ENCODE assay signal across 21 cellular contexts in genomic region chr9:134146774-134147493, GRCh38. TPM values are rescaled to one million over a fixed set of nuclear protein-coding genes. Genes with fewer than 3 reads are reported as not detected.
DNase-seq lines count a peak whose midpoint lies in the region; ATAC-seq, FAIRE-seq and TF ChIP-seq lines count a peak whose summit lies in the region.
"Had no signal": no experiment of that assay in that cellular context is flagged by ENCODE, and none has a peak within 500 bp of the region (broad histone marks: within the 10 kb centered on the region; RNA-seq: fewer than 3 reads in every experiment).

No MANE protein-coding gene starts in this region.

- H3K27ac ChIP-seq in HepG2 (ENCODE audit: extremely low read length, insufficient read depth, low read length): no peak overlapping the region
- H3K27ac ChIP-seq in right lobe of liver: no peak overlapping the region
- H3K27ac ChIP-seq in Panc1 (ENCODE audit: low read length): no peak overlapping the region

- no peaks in the 10 kb centered on the region for H3K79me2 ChIP-seq in HepG2 (ENCODE audit: insufficient read depth, low read length)

- H3K9me3 Mint-ChIP-seq in activated T-cell treated with anti-CD3 and anti-CD28 coated beads, Interleukin-2, amount 50 U/mL, for 24 hours: no peaks in the 10 kb centered on the region
- H3K9me3 Mint-ChIP-seq: CD4-positive, CD25-positive, alpha-beta regulatory T cell had no signal

- H3K9me3 ChIP-seq in HepG2 (ENCODE audit: low read length) (no peaks in the 10 kb centered on the region), right lobe of liver (no peaks in the 10 kb centered on the region), Panc1 (ENCODE audit: control insufficient read depth, insufficient read depth, low read depth, low read length) (no peaks in the 10 kb centered on the region)
- H3K9me3 ChIP-seq: SK-N-SH had no signal

- TF ChIP-seq CTCF in HepG2 (CRISPR knock-in tag; IDR thresholded peaks at IDR 0.05): no peak
- TF ChIP-seq CTCF in right lobe of liver (IDR thresholded peaks at IDR 0.05): no peak
- TF ChIP-seq CTCF in Panc1 (IDR thresholded peaks at IDR 0.05): no peak

- no peak for TF ChIP-seq RAD21 in HepG2 (CRISPR knock-in tag; IDR thresholded peaks at IDR 0.05)

- CTCF ChIA-PET in HepG2 (lab: Yijun Ruan, JAX; ENCODE audit: low intra/inter-chr PET ratio, low total read pairs): no interaction called here
- CTCF ChIA-PET in Panc1 (lab: Charles Lee): no interaction called here

- no peak for FAIRE-seq in HepG2 (lab: Jason Lieb, UNC)

- H3K4me2 ChIP-seq in HepG2 (ENCODE audit: low read depth, low read length): no peak overlapping the region
- H3K4me2 ChIP-seq: SK-N-SH had no signal

- peak; percentile 45; the same call in 2 of the 3 replicates for ATAC-seq in HepG2
- no peak for ATAC-seq in right lobe of liver
- 0 out of 2 replicates have a peak, but pooled peaks have one; percentile 56 for ATAC-seq in Panc1
- ATAC-seq in esophagus mucosa: peak; percentile 73
- ATAC-seq: PC-3, Right ventricle myocardium inferior had no signal

- H3K27me3 Mint-ChIP-seq in activated T-cell treated with anti-CD3 and anti-CD28 coated beads, Interleukin-2, amount 50 U/mL, for 24 hours: no peaks in the 10 kb centered on the region
- H3K27me3 Mint-ChIP-seq: CD4-positive, CD25-positive, alpha-beta regulatory T cell had no signal

- H3K4me3 ChIP-seq in HepG2 (replicated peaks in 1 of 3; ENCODE audit: insufficient read depth in 1 of 3, low read depth in 2 of 3, low read length in 3 of 3) (no peak overlapping the region), right lobe of liver (no peak overlapping the region), Panc1 (ENCODE audit: low read depth in 2 of 2, low read length in 2 of 2) (no peak overlapping the region)

- no peak overlapping the region for H2AFZ ChIP-seq in HepG2 (ENCODE audit: low read length)

- no peaks in the 10 kb centered on the region for H3K4me1 Mint-ChIP-seq in activated T-cell treated with anti-CD3 and anti-CD28 coated beads, Interleukin-2, amount 50 U/mL, for 24 hours (ENCODE audit: low read depth)

- H3K4me1 ChIP-seq in HepG2 (ENCODE audit: insufficient read depth, low read length) (no peaks in the 10 kb centered on the region), right lobe of liver (no peaks in the 10 kb centered on the region), Panc1 (ENCODE audit: control insufficient read depth, insufficient read depth, low read length) (no peaks in the 10 kb centered on the region)

- BruUV-seq in HepG2 (replicated peaks; lab: Mats Ljungman, UMichigan) (no TSS peak), Panc1 (replicated peaks; lab: Mats Ljungman, UMichigan) (no TSS peak)

- TF ChIP-seq EP300 in HepG2 (IDR thresholded peaks at IDR 0.05; ENCODE audit: low read depth in 2 of 2, low read length in 2 of 2) (no peak), HepG2 (CRISPR knock-in tag; IDR thresholded peaks at IDR 0.05; ENCODE audit: borderline replicate concordance) (no peak)

- peaks cover 89% of the 10 kb centered on the region for H3K36me3 Mint-ChIP-seq in activated T-cell treated with anti-CD3 and anti-CD28 coated beads, Interleukin-2, amount 50 U/mL, for 24 hours (ENCODE audit: low read depth)

- H3K9ac ChIP-seq in HepG2 (ENCODE audit: insufficient read depth, low read depth, low read length): no peak overlapping the region
- H3K9ac ChIP-seq: SK-N-SH had no signal

- DNase-seq in HepG2 (ENCODE audit: low spot score): no peak
- DNase-seq in right lobe of liver: no peak
- DNase-seq in Panc1 (ENCODE audit: low read depth, low spot score): no peak
- DNase-seq in activated T-cell treated with anti-CD3 and anti-CD28 coated beads, Interleukin-2, amount 50 U/mL, for 24 hours: no peak
- DNase-seq in mesenteric fat pad (ENCODE audit: low spot score): no peak
- DNase-seq in effector CD4-positive, alpha-beta T cell: no peak
- DNase-seq: Calu3; CD4-positive, CD25-positive, alpha-beta regulatory T cell; DMS79 treated with DMSO at 0.1 percent for 48 hours; GDM1; GOT3; IMR-90; Kasumi-1; NCI-H1436; NCI-H2081; NCI-H2227 treated with DMSO at 0.1 percent for 48 hours; NCI-H69; PC-3; SK-N-SH had no signal

- H4K20me1 ChIP-seq in HepG2 (ENCODE audit: insufficient read depth, low read length): no peaks in the 10 kb centered on the region

- TF ChIP-seq POLR2A in HepG2 (IDR thresholded peaks at IDR 0.05; ENCODE audit: insufficient read depth in 1 of 2, low read depth in 2 of 2, low read length in 2 of 2) (no peak), right lobe of liver (IDR thresholded peaks at IDR 0.05) (no peak)

- peaks cover 47 to 83% of the 10 kb centered on the region in 2 experiments for H3K36me3 ChIP-seq in HepG2 (replicated peaks in 1 of 2; ENCODE audit: control insufficient read depth in 1 of 2, insufficient read depth in 2 of 2, low read length in 2 of 2)
- peaks cover 0 to 77% (median 36%) of the 10 kb centered on the region in 4 donors for H3K36me3 ChIP-seq in right lobe of liver
- H3K36me3 ChIP-seq in Panc1 (ENCODE audit: control insufficient read depth, insufficient read depth, low read length): peaks cover 3% of the 10 kb centered on the region

- no peaks in the 10 kb centered on the region for H3K27me3 ChIP-seq in HepG2 (ENCODE audit: control insufficient read depth in 1 of 2, insufficient read depth in 2 of 2, low read length in 2 of 2)
- H3K27me3 ChIP-seq in right lobe of liver: no peaks in the 10 kb centered on the region
- no peaks in the 10 kb centered on the region for H3K27me3 ChIP-seq in Panc1 (ENCODE audit: control insufficient read depth, insufficient read depth, low read length)

- no peak overlapping the region for H3K27ac Mint-ChIP-seq in activated T-cell treated with anti-CD3 and anti-CD28 coated beads, Interleukin-2, amount 50 U/mL, for 24 hours
- H3K27ac Mint-ChIP-seq: CD4-positive, CD25-positive, alpha-beta regulatory T cell had no signal

- no peak overlapping the region for H3K4me3 Mint-ChIP-seq in activated T-cell treated with anti-CD3 and anti-CD28 coated beads, Interleukin-2, amount 50 U/mL, for 24 hours
- H3K4me3 Mint-ChIP-seq: CD4-positive, CD25-positive, alpha-beta regulatory T cell had no signal

- in situ Hi-C loops in HepG2 (cut with HindIII; ENCODE audit: extremely low pct_ligation_motif_present, low pct_unique_long_range_greater_than_20kb) (no loop called here), Panc1 (cut with HindIII; ENCODE audit: low pct_unique_long_range_greater_than_20kb, low sequenced_read_pairs) (no loop called here)

- WGBS in HepG2 (ENCODE audit: low lambda C conversion rate): 95% methylated on average over 7 of the region's 8 CpGs
- WGBS in right lobe of liver (ENCODE audit: insufficient coverage, low coverage, low lambda C conversion rate, missing lambda C conversion rate): 90% methylated on average over 6 of the region's 8 CpGs

- intact Hi-C loops in HepG2 (cut with micrococcal nuclease; ENCODE audit: unreplicated experiment): no loop called here
- intact Hi-C loops in right lobe of liver (cut with DNase I): no loop called here
- intact Hi-C loops in Panc1 (cut with micrococcal nuclease; ENCODE audit: unreplicated experiment): no loop called here

- POLR2A ChIA-PET in HepG2 (lab: Yijun Ruan, JAX) (interaction anchor here (1.8 kb wide), 1 partner anchor 11 kb away, joined by 5 read pairs; the partner anchor contains the start of gene WDR5), Panc1 (lab: Charles Lee) (no interaction called here)

RNA-seq across cellular contexts. Expression of gene WDR5, which starts 11.1 kb away (rescaled TPM):
- 31.6 and 34.3 TPM in 2 replicates for total RNA-seq in HepG2 (2016; rRNA removed; fragmentation: Illumina TruSeq; extraction: Trizol)
- total RNA-seq in HepG2 (2016; cell fraction: cytosol; rRNA removed; fragmentation: Illumina TruSeq; extraction: Trizol; ENCODE audit: low read depth): 25.8 and 28.6 TPM in 2 replicates
- total RNA-seq in HepG2 (2016; cell fraction: insoluble cytoplasmic fraction; rRNA removed; fragmentation: Illumina TruSeq; extraction: Trizol): 24.3 and 33.8 TPM in 2 replicates
- 46.4 and 51.5 TPM in 2 replicates for total RNA-seq in HepG2 (2016; cell fraction: membrane; rRNA removed; fragmentation: Illumina TruSeq; extraction: Trizol)
- total RNA-seq in HepG2 (2016; cell fraction: nucleus; rRNA removed; fragmentation: Illumina TruSeq; extraction: Trizol): 25.3 and 27.9 TPM in 2 replicates
- polyA plus RNA-seq in HepG2 (2011; rRNA removed): 34.3 and 39.8 TPM in 2 replicates
- polyA plus RNA-seq in HepG2 (2011; cell fraction: cytosol; rRNA removed): 37.7 and 41.2 TPM in 2 replicates
- 91.6 and 97.0 TPM in 2 replicates for polyA plus RNA-seq in HepG2 (2011; cell fraction: nucleus; rRNA removed)
- 39.5 and 43.5 TPM in 2 replicates for polyA plus RNA-seq in HepG2 (2012)
- polyA plus RNA-seq in HepG2 (2016; cell fraction: cytosol; fragmentation: Illumina TruSeq; extraction: Trizol; ENCODE audit: low read depth): 48.0 and 58.0 TPM in 2 replicates
- 39.5 and 47.9 TPM in 2 replicates for polyA plus RNA-seq in HepG2 (2016; cell fraction: insoluble cytoplasmic fraction; fragmentation: Illumina TruSeq; extraction: Trizol; ENCODE audit: low read depth)
- polyA plus RNA-seq in HepG2 (2016; cell fraction: membrane; fragmentation: Illumina TruSeq; extraction: Trizol; ENCODE audit: low read depth): 63.7 TPM in 2 replicates
- polyA plus RNA-seq in HepG2 (2016; cell fraction: nucleus; fragmentation: Illumina TruSeq; extraction: Trizol; ENCODE audit: insufficient read depth, low read depth): 58.1 and 61.1 TPM in 2 replicates
- polyA minus RNA-seq in HepG2 (2011; rRNA and poly(A)+ RNA removed; ENCODE audit: low replicate concordance): 23.7 and 57.9 TPM in 2 replicates
- polyA minus RNA-seq in HepG2 (2011; cell fraction: cytosol; rRNA and poly(A)+ RNA removed): 18.7 and 21.8 TPM in 2 replicates
- polyA minus RNA-seq in HepG2 (2011; cell fraction: nucleus; rRNA and poly(A)+ RNA removed): 35.8 and 44.5 TPM in 2 replicates
- total RNA-seq in right lobe of liver: 10 to 100 TPM; 16.6 to 24.0 (median 19.9) TPM
- 36.9 TPM for total RNA-seq in Panc1 (2021; ENCODE audit: unreplicated experiment)
- 30.5 TPM for polyA plus RNA-seq in Panc1 (2012; ENCODE audit: insufficient read length)
- 26.6 TPM for total RNA-seq in esophagus mucosa
- total RNA-seq in mesenteric fat pad: 28.7 TPM

RNA-seq across cellular contexts. Expression of gene RNU6ATAC, which starts 17.4 kb away (rescaled TPM):
- total RNA-seq in HepG2 (2016; rRNA removed; fragmentation: Illumina TruSeq; extraction: Trizol): 894 TPM in 1 of 2 replicates, not detected in the other
- 12,614 and 12,724 TPM in 2 replicates for total RNA-seq in HepG2 (2016; cell fraction: cytosol; rRNA removed; fragmentation: Illumina TruSeq; extraction: Trizol; ENCODE audit: low read depth)
- total RNA-seq in HepG2 (2016; cell fraction: insoluble cytoplasmic fraction; rRNA removed; fragmentation: Illumina TruSeq; extraction: Trizol): 82.4 and 810 TPM in 2 replicates
- total RNA-seq in HepG2 (2016; cell fraction: membrane; rRNA removed; fragmentation: Illumina TruSeq; extraction: Trizol): 600 and 628 TPM in 2 replicates
- total RNA-seq in HepG2 (2016; cell fraction: nucleus; rRNA removed; fragmentation: Illumina TruSeq; extraction: Trizol): 1,443 and 1,712 TPM in 2 replicates
- not detected in 2 replicates for polyA plus RNA-seq in HepG2 (2011; rRNA removed)
- polyA plus RNA-seq in HepG2 (2011; cell fraction: cytosol; rRNA removed): not detected in 2 replicates
- not detected in 2 replicates for polyA plus RNA-seq in HepG2 (2011; cell fraction: nucleus; rRNA removed)
- polyA plus RNA-seq in HepG2 (2012): not detected in 2 replicates
- 76.0 TPM in 1 of 2 replicates, not detected in the other for polyA plus RNA-seq in HepG2 (2016; cell fraction: cytosol; fragmentation: Illumina TruSeq; extraction: Trizol; ENCODE audit: low read depth)
- not detected in 2 replicates for polyA plus RNA-seq in HepG2 (2016; cell fraction: insoluble cytoplasmic fraction; fragmentation: Illumina TruSeq; extraction: Trizol; ENCODE audit: low read depth)
- not detected in 2 replicates for polyA plus RNA-seq in HepG2 (2016; cell fraction: membrane; fragmentation: Illumina TruSeq; extraction: Trizol; ENCODE audit: low read depth)
- not detected in 2 replicates for polyA plus RNA-seq in HepG2 (2016; cell fraction: nucleus; fragmentation: Illumina TruSeq; extraction: Trizol; ENCODE audit: insufficient read depth, low read depth)
- under 0.01 TPM in 2 replicates for polyA minus RNA-seq in HepG2 (2011; rRNA and poly(A)+ RNA removed; ENCODE audit: low replicate concordance)
- polyA minus RNA-seq in HepG2 (2011; cell fraction: cytosol; rRNA and poly(A)+ RNA removed): 1,413 and 1,463 TPM in 2 replicates
- under 0.01 TPM in 1 of 2 replicates, not detected in the other for polyA minus RNA-seq in HepG2 (2011; cell fraction: nucleus; rRNA and poly(A)+ RNA removed)
- 10 to 100 TPM in 4 of 6 experiments, not detected in 2; 17.4 to 91.1 (median 42.6) TPM for total RNA-seq in right lobe of liver
- total RNA-seq in Panc1 (2021; ENCODE audit: unreplicated experiment): 33.6 TPM
- polyA plus RNA-seq in Panc1 (2012; ENCODE audit: insufficient read length): 3.1 TPM
- total RNA-seq in esophagus mucosa: 85.2 TPM
- total RNA-seq in mesenteric fat pad: 255 TPM
- total RNA-seq: IMR-90, PC-3 had no signal
- polyA plus RNA-seq: CD4-positive, CD25-positive, alpha-beta regulatory T cell; IMR-90; SK-N-SH had no signal

Comparison
In these comparisons a context has a peak if more than half of its experiments do, and no peak if none do; other contexts are left out.
1. ATAC-seq: peak in HepG2 (single experiment), Panc1 (single experiment) and esophagus mucosa (single experiment); none in right lobe of liver (0 of 4).